17 cellular contexts compared by ENCODE assay signal in genomic region chr7:151681726-151682125, GRCh38.
"Had no signal": no experiment of that assay in that cellular context is flagged by ENCODE, and none has a peak within 500 bp of the region (broad histone marks: within the 10 kb centered on the region; RNA-seq: fewer than 3 reads in every experiment).

No MANE protein-coding gene starts in this region.

- H3K4me3 Mint-ChIP-seq: activated B cell treated with CpG ODN at 0.5 μM for 24 hours; activated CD4-positive, alpha-beta T cell treated with anti-CD3 and anti-CD28 coated beads, Interleukin-2, amount 10 ng/mL, durations not matched to agents 7 days and 5 days; activated naive CD4-positive, alpha-beta T cell treated with anti-CD3 and anti-CD28 coated beads, Interleukin-2, amount 10 ng/mL, durations not matched to agents 7 days and 5 days; activated T-helper 1 cell treated with anti-CD3 and anti-CD28 coated beads, Interleukin-12 subunit alpha, Interleukin-12 subunit beta, Interleukin-2, Interleukin-4 antibody, amounts not matched to agents 30 ng/mL and 10 ng/mL and 1 ng/mL, durations not matched to agents 14 hours and 24 hours and 36 hours; naive B cell; T-helper 2 cell treated with Interferon-gamma antibody and Interleukin-4, amounts not matched to agents 5 μg/mL and 100 μg/mL, for 36 hours had no signal

- ATAC-seq: gastrocnemius medialis, heart right ventricle, pancreas had no signal

- DNase-seq: activated B cell treated with CpG ODN at 0.5 μM for 24 hours; activated CD4-positive, alpha-beta T cell treated with anti-CD3 and anti-CD28 coated beads, Interleukin-2, amount 10 ng/mL, durations not matched to agents 7 days and 5 days; activated CD8-positive, alpha-beta memory T cell treated with anti-CD3 and anti-CD28 coated beads for 24 hours; activated naive CD4-positive, alpha-beta T cell treated with anti-CD3 and anti-CD28 coated beads, Interleukin-2, amount 10 ng/mL, durations not matched to agents 7 days and 5 days; adrenal gland; heart right ventricle; naive B cell; pancreas; small intestine; stimulated activated CD4-positive, alpha-beta T cell treated with anti-CD3 and anti-CD28 coated beads, Interleukin-4, amount 100 ng/mL, for 24 hours; stimulated activated naive CD4-positive, alpha-beta T cell; substantia nigra had no signal

- H3K36me3 Mint-ChIP-seq: activated naive CD4-positive, alpha-beta T cell treated with anti-CD3 and anti-CD28 coated beads, Interleukin-2, amount 10 ng/mL, durations not matched to agents 7 days and 5 days; naive B cell had no signal

- H3K27me3 ChIP-seq: adrenal gland, gastrocnemius medialis, heart right ventricle, pancreas had no signal

- H3K27ac ChIP-seq: epithelial cell of prostate, pancreas had no signal

- H3K27me3 Mint-ChIP-seq: activated B cell treated with CpG ODN at 0.5 μM for 24 hours; activated CD4-positive, alpha-beta T cell treated with anti-CD3 and anti-CD28 coated beads, Interleukin-2, amount 10 ng/mL, durations not matched to agents 7 days and 5 days; naive B cell had no signal

- H3K27ac Mint-ChIP-seq: activated B cell treated with CpG ODN at 0.5 μM for 24 hours; activated CD4-positive, alpha-beta T cell treated with anti-CD3 and anti-CD28 coated beads, Interleukin-2, amount 10 ng/mL, durations not matched to agents 7 days and 5 days; activated naive CD4-positive, alpha-beta T cell treated with anti-CD3 and anti-CD28 coated beads, Interleukin-2, amount 10 ng/mL, durations not matched to agents 7 days and 5 days; activated T-helper 1 cell treated with anti-CD3 and anti-CD28 coated beads, Interleukin-12 subunit alpha, Interleukin-12 subunit beta, Interleukin-2, Interleukin-4 antibody, amounts not matched to agents 30 ng/mL and 10 ng/mL and 1 ng/mL, durations not matched to agents 14 hours and 24 hours and 36 hours; T-helper 2 cell treated with Interferon-gamma antibody and Interleukin-4, amounts not matched to agents 5 μg/mL and 100 μg/mL, for 36 hours had no signal

- H3K4me3 ChIP-seq: adrenal gland, gastrocnemius medialis, heart right ventricle, lung, pancreas had no signal

- H3K36me3 ChIP-seq: adrenal gland, gastrocnemius medialis, heart right ventricle, pancreas had no signal

- H3K9me3 Mint-ChIP-seq: activated B cell treated with CpG ODN at 0.5 μM for 24 hours; activated CD4-positive, alpha-beta T cell treated with anti-CD3 and anti-CD28 coated beads, Interleukin-2, amount 10 ng/mL, durations not matched to agents 7 days and 5 days; activated naive CD4-positive, alpha-beta T cell treated with anti-CD3 and anti-CD28 coated beads, Interleukin-2, amount 10 ng/mL, durations not matched to agents 7 days and 5 days; activated T-helper 1 cell treated with anti-CD3 and anti-CD28 coated beads, Interleukin-12 subunit alpha, Interleukin-12 subunit beta, Interleukin-2, Interleukin-4 antibody, amounts not matched to agents 30 ng/mL and 10 ng/mL and 1 ng/mL, durations not matched to agents 14 hours and 24 hours and 36 hours; naive B cell; T-helper 2 cell treated with Interferon-gamma antibody and Interleukin-4, amounts not matched to agents 5 μg/mL and 100 μg/mL, for 36 hours had no signal

- H3K9me3 ChIP-seq: adrenal gland, gastrocnemius medialis, heart right ventricle, pancreas had no signal
